ENCODE assay signal across 8 cellular contexts in genomic region chr3:111717601-111718000, GRCh38. TPM values are rescaled to one million over a fixed set of nuclear protein-coding genes. Genes with fewer than 3 reads are reported as not detected.
DNase-seq lines count a peak whose midpoint lies in the region; ATAC-seq and TF ChIP-seq lines count a peak whose summit lies in the region.

No MANE protein-coding gene starts in this region.

- H3K27ac Mint-ChIP-seq in CD8-positive, alpha-beta T cell = no peak overlapping the region

- peak; percentile 27 to 80 (median 67) for DNase-seq in CD8-positive, alpha-beta T cell
- DNase-seq in NCI-H510A treated with DMSO at 0.1 percent for 48 hours (lab: John Stamatoyannopoulos, UW) (peak; percentile 71), coronary artery (ENCODE audit: low spot score) (peak; percentile 84), lower leg skin (ENCODE audit: low spot score in 2 of 2) (peak; percentile 80 to 95)
- peak; percentile 74 for DNase-seq in activated CD4-positive, alpha-beta T cell treated with anti-CD3 and anti-CD28 coated beads for 48 hours
- peak; percentile 59 for DNase-seq in stimulated activated CD8-positive, alpha-beta memory T cell treated with anti-CD3 and anti-CD28 coated beads, Interleukin-12 subunit alpha, Interleukin-12 subunit beta, amount 100 ng/mL, for 1 hour (ENCODE audit: low read depth)

- peaks cover 12% of the 10 kb centered on the region for H3K36me3 ChIP-seq in CD8-positive, alpha-beta T cell (ENCODE audit: insufficient read depth, low read length)

- no peak overlapping the region for H3K27ac ChIP-seq in CD8-positive, alpha-beta T cell (ENCODE audit: low read depth, low read length)
- no peak overlapping the region for H3K27ac ChIP-seq in coronary artery

- CTCF ChIA-PET in CD8-positive, alpha-beta T cell (lab: Charles Lee) = interaction anchor here (0.7 to 10.4 kb wide), 32 partner anchors 11 to 326 kb away, joined by 3 to 379 read pairs (median 8); partner anchors contain the start of gene ABHD10

- TF ChIP-seq POLR2A in lower leg skin (IDR thresholded peaks at IDR 0.05) = no peak

- no peaks in the 10 kb centered on the region for H3K9me3 ChIP-seq in CD8-positive, alpha-beta T cell (ENCODE audit: low read length)

- intact Hi-C loops in CD8-positive, alpha-beta T cell (cut with DNase I, micrococcal nuclease) = loop anchor here (1.0 to 10.0 kb wide), 6 partner anchors 25 to 326 kb away; no protein-coding TSS in a partner anchor
- intact Hi-C loops in lower leg skin (cut with DNase I; ENCODE audit: low total_unique reads) = loop anchor here (5.0 kb wide), 1 partner anchor 250 kb away; no protein-coding TSS in a partner anchor

- 2 to 7% methylated on average over 2 of the region's 2 CpGs for WGBS in lower leg skin, 2 donors

- no peaks in the 10 kb centered on the region for H3K27me3 ChIP-seq in CD8-positive, alpha-beta T cell (ENCODE audit: insufficient read depth, low read length)

- peaks cover 77% of the 10 kb centered on the region for H3K36me3 Mint-ChIP-seq in CD8-positive, alpha-beta T cell

- peak; percentile 90 for ATAC-seq in CD8-positive, alpha-beta T cell
- ATAC-seq in GM19395 (IDR thresholded peaks at IDR 0.05; ENCODE audit: unreplicated experiment) (peak; percentile 96), HG03442 (IDR thresholded peaks at IDR 0.05; ENCODE audit: unreplicated experiment) (peak; percentile 89)

- H3K9me3 Mint-ChIP-seq in CD8-positive, alpha-beta T cell = no peaks in the 10 kb centered on the region

- H3K4me1 Mint-ChIP-seq in CD8-positive, alpha-beta T cell (ENCODE audit: low read depth) = peaks cover 3% of the 10 kb centered on the region

- POLR2A ChIA-PET in CD8-positive, alpha-beta T cell (lab: Charles Lee) = interaction anchor here (0.7 to 1.6 kb wide), 4 partner anchors 142 to 296 kb away, joined by 3 to 6 read pairs (median 4); partner anchors contain the start of gene ABHD10

- H3K27me3 Mint-ChIP-seq in CD8-positive, alpha-beta T cell (ENCODE audit: low read depth) = no peaks in the 10 kb centered on the region

- H3K4me3 ChIP-seq in CD8-positive, alpha-beta T cell (ENCODE audit: low read depth, low read length) = no peak overlapping the region
- no peak overlapping the region for H3K4me3 ChIP-seq in coronary artery
- no peak overlapping the region for H3K4me3 ChIP-seq in lower leg skin (ENCODE audit: low read depth, poor library complexity, severe bottlenecking)

- no peaks in the 10 kb centered on the region for H3K4me1 ChIP-seq in CD8-positive, alpha-beta T cell (ENCODE audit: insufficient read depth, low read length)

- no peak overlapping the region for H3K4me3 Mint-ChIP-seq in CD8-positive, alpha-beta T cell

- peak; percentile 77 for TF ChIP-seq CTCF in CD8-positive, alpha-beta T cell (IDR thresholded peaks at IDR 0.05)
- TF ChIP-seq CTCF in coronary artery (IDR thresholded peaks at IDR 0.05) (peak; percentile 86), lower leg skin (IDR thresholded peaks at IDR 0.05) (peak in 1 of 3 donors; percentile 95)

RNA-seq across cellular contexts. Expression of gene PLCXD2, which starts 43.1 kb away (rescaled TPM):
- total RNA-seq in CD8-positive, alpha-beta T cell = 10 to 100 TPM; 52.6 to 52.8 TPM
- total RNA-seq in lower leg skin = 1 to 10 TPM in 3 of 4 donors, under 1 TPM in 1; 0.76 to 3.3 (median 1.5) TPM

Comparison
In these comparisons a context has a peak if more than half of its experiments do, and no peak if none do; other contexts are left out.
1. RNA of gene PLCXD2, which starts 43.1 kb away (total RNA-seq): 52.6 to 52.8 TPM in CD8-positive, alpha-beta T cell; 0.76 to 3.3 TPM in lower leg skin; every median in the first group is over 10 times any median in the second.
2. Peak in every context shown above with its lines, with median percentiles within 50 percentile points of each other: ATAC-seq and DNase-seq.